Comparison of ENCODE assay signal across 35 cellular contexts in the genomic region with DNA sequence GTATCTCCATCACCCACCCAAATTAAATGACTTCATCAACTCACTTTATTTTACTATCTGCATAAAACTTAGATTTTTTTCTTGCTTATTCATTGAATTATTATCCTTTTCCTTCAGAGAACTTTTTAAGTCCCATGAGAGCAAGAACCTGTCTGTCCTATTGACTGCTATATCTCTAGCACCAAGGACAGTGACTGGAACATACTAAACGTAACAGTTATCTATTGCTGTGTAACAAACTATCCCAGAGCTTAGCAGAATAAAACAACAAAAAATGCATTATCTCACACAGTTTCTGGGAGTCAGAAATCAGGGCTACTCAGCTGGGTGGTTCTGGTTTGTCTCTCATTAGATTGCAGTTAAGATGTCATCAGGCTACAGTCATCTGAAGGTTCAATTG.
"Had no signal": no experiment of that assay in that cellular context is flagged by ENCODE, and none has a peak within 500 bp of the region (broad histone marks: within the 10 kb centered on the region; RNA-seq: fewer than 3 reads in every experiment).

No MANE protein-coding gene starts in this region.

- H3K36me3 ChIP-seq: MG63 had no signal

- H3K4me3 ChIP-seq: MG63 had no signal

- DNase-seq: Kasumi-1, MG63, MM.1S, MV-4-11, NCI-H1048, NCI-H1092, NCI-H1092 treated with DMSO at 0.1 percent for 48 hours, NCI-H1105, NCI-H1105 treated with DMSO at 0.1 percent for 48 hours, NCI-H1417, NCI-H1417 treated with DMSO at 0.1 percent for 48 hours, NCI-H1436, NCI-H1436 treated with DMSO at 0.1 percent for 48 hours, NCI-H146, NCI-H1694, NCI-H1694 treated with DMSO at 0.1 percent for 48 hours, NCI-H187, NCI-H187 treated with DMSO at 0.1 percent for 48 hours, NCI-H1930, NCI-H2029, NCI-H2029 treated with DMSO at 0.1 percent for 48 hours, NCI-H2081, NCI-H2081 treated with DMSO at 0.1 percent for 48 hours, NCI-H2107, NCI-H2171, NCI-H2171 treated with DMSO at 0.1 percent for 48 hours, NCI-H2227 treated with DMSO at 0.1 percent for 48 hours, NCI-H226, NCI-H345, NCI-H446, NCI-H446 treated with DMSO at 0.1 percent for 48 hours, NCI-H510A, NCI-H510A treated with DMSO at 0.1 percent for 48 hours, NCI-H524, NCI-H524 treated with DMSO at 0.1 percent for 48 hours had no signal

- H3K9me3 ChIP-seq: MG63 had no signal
